Comparison of ENCODE assay signal across 20 cellular contexts in genomic region chr2:100109986-100110980, GRCh38.
DNase-seq lines count a peak whose midpoint lies in the region; ATAC-seq and TF ChIP-seq lines count a peak whose summit lies in the region.
"Had no signal": no experiment of that assay in that cellular context is flagged by ENCODE, and none has a peak within 500 bp of the region (broad histone marks: within the 10 kb centered on the region; RNA-seq: fewer than 3 reads in every experiment).

No MANE protein-coding gene starts in this region.

- H3K36me3 Mint-ChIP-seq in stimulated activated memory B cell treated with anti-CD40 and anti-IgM and Interleukin-4, amounts not matched to agents 10 μg/mL and 1 μg/mL and 100 μg/mL, for 72 hours, result peaks cover 16% of the 10 kb centered on the region

- peak; percentile 35 for DNase-seq in GM12865 (ENCODE audit: low read depth)
- DNase-seq in NAMALWA (ENCODE audit: low spot score), result peak; percentile 92
- DNase-seq in left kidney (ENCODE audit: low read depth, low spot score), result peak; percentile 59
- no peak for DNase-seq in glomerular visceral epithelial cell (ENCODE audit: extremely low spot score)
- DNase-seq in activated CD4-positive, CD25-positive, alpha-beta regulatory T cell (lab: John Stamatoyannopoulos, UW), result no peak
- DNase-seq: activated CD4-positive, alpha-beta T cell treated with anti-CD3 and anti-CD28 coated beads, Interleukin-2, amount 10 ng/mL, durations not matched to agents 7 days and 5 days; COR-L47; H7; IMR-90; NCI-H146; NCI-H526 treated with DMSO at 0.1 percent for 48 hours; OCI-M1; SHP77; stimulated activated CD4-positive, alpha-beta T cell treated with anti-CD3 and anti-CD28 coated beads, Interleukin-1b, Interleukin-23, amount 100 ng/mL, for 48 hours; T-cell had no signal

- peak; percentile 89 for ATAC-seq in stimulated activated memory B cell treated with anti-CD40 and anti-IgM and Interleukin-4, amounts not matched to agents 10 μg/mL and 1 μg/mL and 100 μg/mL, for 72 hours
- ATAC-seq in GM18502 (IDR thresholded peaks at IDR 0.05; ENCODE audit: poor library complexity, unreplicated experiment), result no peak
- ATAC-seq: activated naive CD4-positive, alpha-beta T cell treated with anti-CD3 and anti-CD28 coated beads, Interleukin-2, amount 50 U/mL, for 72 hours; activated T-helper 17 cell treated with anti-CD3 and anti-CD28 coated beads, Interleukin-2, amount 50 U/mL, for 72 hours; left lobe of liver; T-cell had no signal

- no peaks in the 10 kb centered on the region for H3K9me3 Mint-ChIP-seq in stimulated activated memory B cell treated with anti-CD40 and anti-IgM and Interleukin-4, amounts not matched to agents 10 μg/mL and 1 μg/mL and 100 μg/mL, for 72 hours
- H3K9me3 Mint-ChIP-seq: activated CD4-positive, alpha-beta T cell treated with anti-CD3 and anti-CD28 coated beads, Interleukin-2, amount 10 ng/mL, durations not matched to agents 7 days and 5 days; activated naive CD4-positive, alpha-beta T cell treated with anti-CD3 and anti-CD28 coated beads, Interleukin-2, amount 50 U/mL, for 72 hours; activated T-helper 17 cell treated with anti-CD3 and anti-CD28 coated beads, Interleukin-2, amount 50 U/mL, for 72 hours; T-cell had no signal

- H3K4me3 Mint-ChIP-seq in stimulated activated memory B cell treated with anti-CD40 and anti-IgM and Interleukin-4, amounts not matched to agents 10 μg/mL and 1 μg/mL and 100 μg/mL, for 72 hours, result peak overlapping the region; percentile 35
- H3K4me3 Mint-ChIP-seq: activated CD4-positive, alpha-beta T cell treated with anti-CD3 and anti-CD28 coated beads, Interleukin-2, amount 10 ng/mL, durations not matched to agents 7 days and 5 days; activated T-helper 17 cell treated with anti-CD3 and anti-CD28 coated beads, Interleukin-2, amount 50 U/mL, for 72 hours; T-cell had no signal

- no peaks in the 10 kb centered on the region for H3K27me3 Mint-ChIP-seq in stimulated activated memory B cell treated with anti-CD40 and anti-IgM and Interleukin-4, amounts not matched to agents 10 μg/mL and 1 μg/mL and 100 μg/mL, for 72 hours

- peaks cover 88% of the 10 kb centered on the region for H3K4me1 Mint-ChIP-seq in stimulated activated memory B cell treated with anti-CD40 and anti-IgM and Interleukin-4, amounts not matched to agents 10 μg/mL and 1 μg/mL and 100 μg/mL, for 72 hours
- H3K4me1 Mint-ChIP-seq: activated T-helper 17 cell treated with anti-CD3 and anti-CD28 coated beads, Interleukin-2, amount 50 U/mL, for 72 hours had no signal

- no peak overlapping the region for H3K4me3 ChIP-seq in GM12865 (ENCODE audit: low read depth, low read length)

- H3K27ac Mint-ChIP-seq in stimulated activated memory B cell treated with anti-CD40 and anti-IgM and Interleukin-4, amounts not matched to agents 10 μg/mL and 1 μg/mL and 100 μg/mL, for 72 hours, result peak overlapping the region; percentile 67
- H3K27ac Mint-ChIP-seq: activated CD4-positive, alpha-beta T cell treated with anti-CD3 and anti-CD28 coated beads, Interleukin-2, amount 10 ng/mL, durations not matched to agents 7 days and 5 days; activated naive CD4-positive, alpha-beta T cell treated with anti-CD3 and anti-CD28 coated beads, Interleukin-2, amount 50 U/mL, for 72 hours; activated T-helper 17 cell treated with anti-CD3 and anti-CD28 coated beads, Interleukin-2, amount 50 U/mL, for 72 hours had no signal

- TF ChIP-seq CTCF in GM12865 (IDR thresholded peaks at IDR 0.05; ENCODE audit: insufficient read depth, low read depth, low read length, missing control alignments), result no peak

Comparison
In these comparisons a context has a peak if more than half of its experiments do, and no peak if none do; other contexts are left out.
1. DNase-seq: peak in GM12865 (single experiment), NAMALWA (single experiment) and left kidney (single experiment); none in glomerular visceral epithelial cell (single experiment) and activated CD4-positive, CD25-positive, alpha-beta regulatory T cell (0 of 4).